ENCODE assay signal across 8 cellular contexts in genomic region chr19:40612831-40613668, GRCh38. TPM values are rescaled to one million over a fixed set of nuclear protein-coding genes. Genes with fewer than 3 reads are reported as not detected.
A peak's percentile ranks its signal among the peaks of the same experiment; 100 is the strongest.
DNase-seq lines count a peak whose midpoint lies in the region; ATAC-seq and TF ChIP-seq lines count a peak whose summit lies in the region.

No MANE protein-coding gene starts in this region.

- TF ChIP-seq CTCF in AG04450 (IDR thresholded peaks at IDR 0.05; ENCODE audit: low read depth, low read length) (no peak), activated B cell treated with CpG ODN at 0.5 μM for 24 hours (IDR thresholded peaks at IDR 0.05) (no peak)

- peak overlapping the region; percentile 80 for H3K9ac ChIP-seq in mucosa of stomach (ENCODE audit: low read length)

- H3K4me3 ChIP-seq in AG04450 (ENCODE audit: low read depth, low read length), result peak overlapping the region; percentile 88
- H3K4me3 ChIP-seq in mucosa of stomach (ENCODE audit: low read length), result peak overlapping the region; percentile 71

- ATAC-seq in activated B cell treated with CpG ODN at 0.5 μM for 24 hours (ENCODE audit: low read depth) (peak; percentile 11), HG03342 (IDR thresholded peaks at IDR 0.05; ENCODE audit: unreplicated experiment) (no peak), GM18519 (IDR thresholded peaks at IDR 0.05; ENCODE audit: low FRiP score, unreplicated experiment) (no peak)

- no peaks in the 10 kb centered on the region for H3K36me3 ChIP-seq in mucosa of stomach (ENCODE audit: control insufficient read depth, insufficient read depth, low read length)

- H3K9me3 Mint-ChIP-seq in activated B cell treated with CpG ODN at 0.5 μM for 24 hours, result no peaks in the 10 kb centered on the region

- peaks cover 46% of the 10 kb centered on the region for H3K4me1 Mint-ChIP-seq in activated B cell treated with CpG ODN at 0.5 μM for 24 hours

- DNase-seq in AG04450 (ENCODE audit: low read depth, low spot score) (no peak), HUDEP-2 (lab: John Stamatoyannopoulos, UW; ENCODE audit: unreplicated experiment in 76 of 76) (peak in 60 of 76 experiments; percentile 15 to 89 (median 62)), activated B cell treated with CpG ODN at 0.5 μM for 24 hours (peak; percentile 72), dermis microvascular lymphatic vessel endothelial cell (ENCODE audit: low read depth in 2 of 2) (peak; percentile 45 to 51)
- DNase-seq in stimulated activated naive CD4-positive, alpha-beta T cell treated with Interleukin-2 at 50 U/mL for 16 hours (lab: John Stamatoyannopoulos, UW), result peak; percentile 54

- no peaks in the 10 kb centered on the region for H3K27me3 ChIP-seq in AG04450 (ENCODE audit: control insufficient read depth, insufficient read depth, low read length)
- H3K27me3 ChIP-seq in mucosa of stomach (ENCODE audit: control insufficient read depth, insufficient read depth, low read length), result no peaks in the 10 kb centered on the region

- POLR2A ChIA-PET in AG04450 (lab: Yijun Ruan, JAX), result interaction anchor here (0.5 to 1.2 kb wide), 4 partner anchors 9 to 147 kb away, joined by 3 to 8 read pairs (median 4); partner anchors contain the start of gene BLVRB
- POLR2A ChIA-PET in activated B cell treated with CpG ODN at 0.5 μM for 24 hours (lab: Charles Lee), result interaction anchor here (0.9 to 3.1 kb wide), 10 partner anchors 9 to 192 kb away, joined by 3 to 42 read pairs (median 4); partner anchors contain the start of genes COQ8B, ITPKC and RAB4B

- peak overlapping the region; percentile 57 for H3K27ac ChIP-seq in AG04450 (ENCODE audit: low read depth, low read length)

- CTCF ChIA-PET in AG04450 (lab: Charles Lee) (interaction anchor here (4.4 kb wide), 1 partner anchor 22 kb away, joined by 53 read pairs; no protein-coding TSS in a partner anchor), activated B cell treated with CpG ODN at 0.5 μM for 24 hours (lab: Charles Lee) (interaction anchor here (0.5 to 1.2 kb wide), 6 partner anchors 10 to 1781 kb away, joined by 3 to 10 read pairs (median 4); no protein-coding TSS in a partner anchor)

- peaks cover 13% of the 10 kb centered on the region for H3K36me3 Mint-ChIP-seq in activated B cell treated with CpG ODN at 0.5 μM for 24 hours (ENCODE audit: low read depth)

- H3K9me3 ChIP-seq in AG04450 (ENCODE audit: control insufficient read depth, insufficient read depth, low read length), result peaks cover 9% of the 10 kb centered on the region; the same call in 1 of the 2 replicates
- no peaks in the 10 kb centered on the region for H3K9me3 ChIP-seq in mucosa of stomach (ENCODE audit: control insufficient read depth, low read length)

- H3K4me1 ChIP-seq in mucosa of stomach (ENCODE audit: control insufficient read depth, insufficient read depth, low read length), result peaks cover 37% of the 10 kb centered on the region

- intact Hi-C loops in activated B cell treated with CpG ODN at 0.5 μM for 24 hours (cut with micrococcal nuclease), result loop anchor here (1.0 to 10.0 kb wide), 8 partner anchors 8 to 1264 kb away; partner anchors contain the start of genes BLVRB, C19orf47, CD79A and COQ8B

- peak overlapping the region; percentile 91 for H3K4me3 Mint-ChIP-seq in activated B cell treated with CpG ODN at 0.5 μM for 24 hours

- H3K27me3 Mint-ChIP-seq in activated B cell treated with CpG ODN at 0.5 μM for 24 hours, result no peaks in the 10 kb centered on the region

- H3K27ac Mint-ChIP-seq in activated B cell treated with CpG ODN at 0.5 μM for 24 hours, result peak overlapping the region; percentile 89

RNA-seq across cellular contexts. Expression of gene LTBP4, which starts 11.9 kb away (rescaled TPM):
- 41.3 and 70.3 TPM in 2 replicates for polyA plus RNA-seq in AG04450 (2011; rRNA removed)
- polyA minus RNA-seq in AG04450 (2011; rRNA and poly(A)+ RNA removed), result 41.9 and 53.5 TPM in 2 replicates
- 57.2 and 75.1 TPM in 2 replicates for total RNA-seq in activated B cell treated with CpG ODN at 0.5 μM for 24 hours
- total RNA-seq in dermis microvascular lymphatic vessel endothelial cell, result 12.3 and 60.8 TPM in 2 replicates

RNA-seq across cellular contexts. Expression of gene SHKBP1, which starts 36.4 kb away (rescaled TPM):
- 42.5 and 62.7 TPM in 2 replicates for polyA plus RNA-seq in AG04450 (2011; rRNA removed)
- polyA minus RNA-seq in AG04450 (2011; rRNA and poly(A)+ RNA removed), result 65.5 and 108 TPM in 2 replicates
- total RNA-seq in activated B cell treated with CpG ODN at 0.5 μM for 24 hours (184 and 213 TPM in 2 replicates), dermis microvascular lymphatic vessel endothelial cell (19.5 and 40.0 TPM in 2 replicates)
